ENCODE assay signal across 1 cellular context in genomic region chr19:15247107-15248014, GRCh38.
TF ChIP-seq lines count a peak whose summit lies in the region.

No MANE protein-coding gene starts in this region.

TF ChIP-seq in GM23338, 12 proteins besides CTCF, POLR2A, EP300 and RAD21 (continued from another document):
- TF ChIP-seq ZNF462 (CRISPR knock-in tag; IDR thresholded peaks at IDR 0.05): no peak
- no peak for TF ChIP-seq ETS1 (IDR thresholded peaks at IDR 0.05)
- no peak; the same call in 1 of the 2 replicates for TF ChIP-seq POLR2AphosphoS5 (IDR thresholded peaks at IDR 0.05; ENCODE audit: low read depth)
